In genomic region chr19:44662686-44663085, GRCh38 we compare ENCODE assay signal across 29 cellular contexts. TPM values are rescaled to one million over a fixed set of nuclear protein-coding genes. Genes with fewer than 3 reads are reported as not detected.
A peak's percentile ranks its signal among the peaks of the same experiment; 100 is the strongest.
DNase-seq lines count a peak whose midpoint lies in the region; ATAC-seq and TF ChIP-seq lines count a peak whose summit lies in the region.
"Had no signal": no experiment of that assay in that cellular context is flagged by ENCODE, and none has a peak within 500 bp of the region (broad histone marks: within the 10 kb centered on the region; RNA-seq: fewer than 3 reads in every experiment).

No MANE protein-coding gene starts in this region.

- peaks cover 6 to 53% (median 34%) of the 10 kb centered on the region in 4 donors for H3K36me3 ChIP-seq in liver (ENCODE audit: control insufficient read depth in 4 of 4, insufficient read depth in 3 of 4, low read depth in 1 of 4, low read length in 3 of 4)

- DNase-seq in NCI-H1694 treated with DMSO at 0.1 percent for 48 hours (lab: John Stamatoyannopoulos, UW) (peak; percentile 1), NCI-H1694 (lab: John Stamatoyannopoulos, UW) (no peak), epidermal melanocyte (ENCODE audit: insufficient read length, low spot score) (peak; percentile 20), NCI-H524 treated with DMSO at 0.1 percent for 48 hours (lab: John Stamatoyannopoulos, UW) (no peak), NCI-H345 treated with DMSO at 0.1 percent for 48 hours (lab: John Stamatoyannopoulos, UW; ENCODE audit: unreplicated experiment) (no peak)
- DNase-seq: activated CD4-positive, alpha-beta memory T cell treated with anti-CD3 and anti-CD28 coated beads for 36 hours; activated T-cell treated with anti-CD3 and anti-CD28 coated beads for 4 hours; adrenal gland; COR-L47; DND-41; foreskin melanocyte; GOT3; left ventricle myocardium superior; NCI-H2107; NCI-H524; spleen; stimulated activated CD4-positive, alpha-beta T cell treated with anti-CD3 and anti-CD28 coated beads, Interleukin-4, amount 100 ng/mL, for 4 hours; stimulated activated naive CD8-positive, alpha-beta T cell treated with anti-CD3 and anti-CD28 coated beads, Interleukin-15, amount 100 ng/mL, for 72 hours; T1000 had no signal

- H3K27me3 ChIP-seq in liver (ENCODE audit: control insufficient read depth in 4 of 4, insufficient read depth in 4 of 4, low read length in 3 of 4): no peaks in the 10 kb centered on the region
- H3K27me3 ChIP-seq: adrenal gland, hepatocyte, spleen, tibial nerve had no signal

- no peak for TF ChIP-seq RAD21 in liver (IDR thresholded peaks at IDR 0.05)

- peaks cover 0 to 2% (median 0%) of the 10 kb centered on the region in 4 donors for H3K4me1 ChIP-seq in liver (ENCODE audit: control insufficient read depth in 4 of 4, insufficient read depth in 4 of 4, low read length in 3 of 4)

- no peak overlapping the region for H3K4me3 Mint-ChIP-seq in stimulated activated memory B cell treated with anti-CD40 and anti-IgM and Interleukin-4, amounts not matched to agents 10 μg/mL and 1 μg/mL and 100 μg/mL, for 72 hours
- H3K4me3 Mint-ChIP-seq: activated CD4-positive, alpha-beta memory T cell treated with anti-CD3 and anti-CD28 coated beads for 36 hours; stimulated activated naive CD8-positive, alpha-beta T cell treated with anti-CD3 and anti-CD28 coated beads, Interleukin-15, amount 100 ng/mL, for 72 hours had no signal

- no peaks in the 10 kb centered on the region for H3K9me3 ChIP-seq in liver (ENCODE audit: control insufficient read depth in 4 of 4, low read length in 3 of 4)
- H3K9me3 ChIP-seq: adrenal gland, spleen, tibial nerve had no signal

- H3K4me3 ChIP-seq in liver (ENCODE audit: low read depth in 1 of 3, low read length in 3 of 3): no peak overlapping the region
- H3K4me3 ChIP-seq: adrenal gland, hepatocyte, spleen, tibial nerve had no signal

- H3K27ac ChIP-seq in liver (ENCODE audit: low read depth in 1 of 2, low read length in 2 of 2): no peak overlapping the region
- H3K27ac ChIP-seq: 22Rv1, hepatocyte, tibial nerve had no signal

- H3K27me3 Mint-ChIP-seq in stimulated activated memory B cell treated with anti-CD40 and anti-IgM and Interleukin-4, amounts not matched to agents 10 μg/mL and 1 μg/mL and 100 μg/mL, for 72 hours: peaks cover 24% of the 10 kb centered on the region
- H3K27me3 Mint-ChIP-seq: activated CD4-positive, alpha-beta memory T cell treated with anti-CD3 and anti-CD28 coated beads for 36 hours; stimulated activated naive CD8-positive, alpha-beta T cell treated with anti-CD3 and anti-CD28 coated beads, Interleukin-15, amount 100 ng/mL, for 72 hours had no signal

- no peaks in the 10 kb centered on the region for H3K9me3 Mint-ChIP-seq in stimulated activated memory B cell treated with anti-CD40 and anti-IgM and Interleukin-4, amounts not matched to agents 10 μg/mL and 1 μg/mL and 100 μg/mL, for 72 hours
- H3K9me3 Mint-ChIP-seq: activated CD4-positive, alpha-beta memory T cell treated with anti-CD3 and anti-CD28 coated beads for 36 hours; stimulated activated naive CD8-positive, alpha-beta T cell treated with anti-CD3 and anti-CD28 coated beads, Interleukin-15, amount 100 ng/mL, for 72 hours had no signal

- WGBS in liver: 85% methylated on average over 3 of the region's 3 CpGs

- H3K27ac Mint-ChIP-seq in stimulated activated memory B cell treated with anti-CD40 and anti-IgM and Interleukin-4, amounts not matched to agents 10 μg/mL and 1 μg/mL and 100 μg/mL, for 72 hours: no peak overlapping the region
- H3K27ac Mint-ChIP-seq: activated CD4-positive, alpha-beta memory T cell treated with anti-CD3 and anti-CD28 coated beads for 36 hours; IgD-negative memory B cell had no signal

- TF ChIP-seq CTCF in liver (IDR thresholded peaks at IDR 0.05; ENCODE audit: low read depth, low read length, missing input control): no peak

- H3K4me1 Mint-ChIP-seq in stimulated activated memory B cell treated with anti-CD40 and anti-IgM and Interleukin-4, amounts not matched to agents 10 μg/mL and 1 μg/mL and 100 μg/mL, for 72 hours: no peaks in the 10 kb centered on the region

- ATAC-seq in stimulated activated memory B cell treated with anti-CD40 and anti-IgM and Interleukin-4, amounts not matched to agents 10 μg/mL and 1 μg/mL and 100 μg/mL, for 72 hours: no peak
- ATAC-seq in GM18502 (IDR thresholded peaks at IDR 0.05; ENCODE audit: poor library complexity, unreplicated experiment): no peak
- ATAC-seq: left ventricle myocardium superior; stimulated activated naive CD8-positive, alpha-beta T cell treated with anti-CD3 and anti-CD28 coated beads, Interleukin-15, amount 100 ng/mL, for 72 hours had no signal

- H3K36me3 Mint-ChIP-seq in stimulated activated memory B cell treated with anti-CD40 and anti-IgM and Interleukin-4, amounts not matched to agents 10 μg/mL and 1 μg/mL and 100 μg/mL, for 72 hours: no peaks in the 10 kb centered on the region
- H3K36me3 Mint-ChIP-seq: activated CD4-positive, alpha-beta memory T cell treated with anti-CD3 and anti-CD28 coated beads for 36 hours; IgD-negative memory B cell had no signal

- H3K9ac ChIP-seq in liver (ENCODE audit: low read depth in 1 of 2, low read length in 2 of 2): no peak overlapping the region

TF ChIP-seq in liver, 16 proteins besides CTCF, POLR2A, EP300 and RAD21:
- TF ChIP-seq NR2F2 (IDR thresholded peaks at IDR 0.05) (peak; percentile 66), FOXA1 (IDR thresholded peaks at IDR 0.05) (no peak), SP1 (IDR thresholded peaks at IDR 0.05) (no peak)

RNA-seq across cellular contexts. Expression of gene CEACAM19, which starts 8.6 kb away (rescaled TPM):
- total RNA-seq in liver: 1 to 10 TPM in 1 of 2 donors, under 1 TPM in 1; 0.75 to 1.6 TPM
- 1 to 10 TPM in 1 of 2 donors, under 1 TPM in 1; 0.98 to 2.6 TPM for polyA plus RNA-seq in liver
- polyA plus RNA-seq: IgD-negative memory B cell had no signal

RNA-seq across cellular contexts. Expression of gene PVR, which starts 19.0 kb away (rescaled TPM):
- 10 to 100 TPM; 18.6 to 49.0 TPM for total RNA-seq in liver
- 10 to 100 TPM; 11.4 to 45.7 TPM for polyA plus RNA-seq in liver
- polyA plus RNA-seq: IgD-negative memory B cell had no signal

RNA-seq across cellular contexts. Expression of gene CEACAM16, which starts 36.3 kb away (rescaled TPM):
- under 1 TPM in 1 of 2 donors, not detected in 1; 0.09 TPM for total RNA-seq in liver
- not detected for polyA plus RNA-seq in liver
- total RNA-seq: activated CD4-positive, alpha-beta memory T cell treated with anti-CD3 and anti-CD28 coated beads for 36 hours; left ventricle myocardium superior; MCF 10A; mononuclear cell; spleen; tibial nerve had no signal
- polyA plus RNA-seq: BJ, hepatocyte, IgD-negative memory B cell, spleen had no signal

RNA-seq across cellular contexts. Expression of gene IGSF23, which starts 49.3 kb away (rescaled TPM):
- 1 to 10 TPM in 1 of 2 donors, under 1 TPM in 1; 0.47 to 2.8 TPM for total RNA-seq in liver
- 10 to 100 TPM in 1 of 2 donors, 1 to 10 TPM in 1; 3.9 to 11.4 TPM for polyA plus RNA-seq in liver
- total RNA-seq: activated CD4-positive, alpha-beta memory T cell treated with anti-CD3 and anti-CD28 coated beads for 36 hours; adrenal gland; left ventricle myocardium superior; MCF 10A; mononuclear cell; spleen; tibial nerve had no signal
- polyA plus RNA-seq: adrenal gland, IgD-negative memory B cell, spleen had no signal

Comparison
In these comparisons a context has a peak if more than half of its experiments do, and no peak if none do; other contexts are left out.
1. DNase-seq: peak in NCI-H1694 treated with DMSO at 0.1 percent for 48 hours (single experiment) and epidermal melanocyte (single experiment); none in NCI-H1694 (single experiment), NCI-H524 treated with DMSO at 0.1 percent for 48 hours (single experiment) and NCI-H345 treated with DMSO at 0.1 percent for 48 hours (single experiment).